8 cellular contexts compared by ENCODE assay signal in the genomic region with DNA sequence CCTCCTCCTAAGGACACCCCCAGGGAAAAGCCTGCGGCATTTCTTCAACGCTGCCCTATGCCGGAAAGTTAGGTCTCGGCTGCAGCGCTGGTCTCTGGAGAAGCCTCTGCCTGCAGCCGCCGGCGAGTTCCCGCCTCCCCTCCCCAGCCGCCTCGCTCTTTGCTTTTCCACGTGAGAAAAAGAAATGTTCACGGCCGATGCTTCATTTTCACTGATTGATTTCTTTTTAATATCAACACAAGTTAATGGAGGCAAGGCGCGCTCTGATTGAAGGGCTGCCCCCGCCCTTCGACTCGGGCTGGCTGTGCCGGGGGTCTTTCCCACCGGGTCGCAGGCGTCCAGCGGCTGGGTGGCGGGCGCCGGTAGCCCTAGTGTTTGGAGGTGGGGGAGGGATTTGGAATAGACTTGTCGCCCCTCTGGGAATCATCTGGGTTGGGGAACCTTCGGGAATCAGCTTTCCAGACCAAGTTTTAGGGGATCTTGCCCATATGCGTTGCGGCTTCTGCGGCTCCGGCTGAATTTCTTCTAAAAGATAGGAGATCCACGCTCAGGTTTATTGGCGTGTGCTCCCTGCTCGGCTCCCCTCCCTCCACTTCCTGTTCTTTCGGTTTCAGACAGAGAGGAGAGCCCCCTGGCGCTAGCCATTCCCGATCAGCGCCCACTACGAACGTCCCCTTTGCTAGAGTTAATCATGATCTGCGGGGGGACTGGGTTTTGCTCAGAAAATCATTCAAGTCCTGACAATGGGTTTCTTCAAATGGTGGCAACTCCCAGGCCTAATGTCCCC. TPM values are rescaled to one million over a fixed set of nuclear protein-coding genes. Genes with fewer than 3 reads are reported as not detected.
DNase-seq lines count a peak whose midpoint lies in the region; ATAC-seq, FAIRE-seq and TF ChIP-seq lines count a peak whose summit lies in the region.

No MANE protein-coding gene starts in this region.

- FAIRE-seq in GM12878 (lab: Jason Lieb, UNC): no peak

- H3K9me3 ChIP-seq in GM12878 (replicated peaks; ENCODE audit: control insufficient read depth, insufficient read depth, low read length) (no peaks in the 10 kb centered on the region), thymus (ENCODE audit: control insufficient read depth) (no peaks in the 10 kb centered on the region)

- WGBS in GM12878 (ENCODE audit: insufficient coverage, insufficient replicate concordance, low lambda C conversion rate, missing lambda C conversion rate): 24% methylated on average over 43 of the region's 43 CpGs
- 2% methylated on average over 43 of the region's 43 CpGs for WGBS in thymus

- no peak for TF ChIP-seq RAD21 in GM12878 (IDR thresholded peaks at IDR 0.05; ENCODE audit: insufficient read depth, low read depth, low read length)

- peak overlapping the region; percentile 57 for H3K4me2 ChIP-seq in GM12878 (ENCODE audit: control insufficient read depth, insufficient read depth)

- no peak overlapping the region for H3K9ac ChIP-seq in GM12878 (ENCODE audit: control insufficient read depth, insufficient read depth, low read length)

- H3K36me3 ChIP-seq in GM12878 (ENCODE audit: control insufficient read depth in 2 of 2, insufficient read depth in 2 of 2, low read length in 1 of 2) (no peaks in the 10 kb centered on the region), thymus (ENCODE audit: control insufficient read depth, insufficient read depth) (no peaks in the 10 kb centered on the region)

- H3K36me3 Mint-ChIP-seq in activated CD4-positive, alpha-beta T cell treated with anti-CD3 and anti-CD28 coated beads, Interleukin-2, amount 10 ng/mL, durations not matched to agents 7 days and 5 days (ENCODE audit: low read depth): no peaks in the 10 kb centered on the region

- SMC1A ChIA-PET in GM12878 (lab: Charles Lee; ENCODE audit: uncharacterized antibody, unreplicated experiment): interaction anchor here (0.7 kb wide), 1 partner anchor 19 kb away, joined by 5 read pairs; no protein-coding TSS in a partner anchor

- H3K27me3 Mint-ChIP-seq in activated CD4-positive, alpha-beta T cell treated with anti-CD3 and anti-CD28 coated beads, Interleukin-2, amount 10 ng/mL, durations not matched to agents 7 days and 5 days: peaks cover 72% of the 10 kb centered on the region

- intact Hi-C loops in GM12878 (cut with micrococcal nuclease; ENCODE audit: unreplicated experiment): no loop called here

- TF ChIP-seq CTCF in GM12878 (IDR thresholded peaks at IDR 0.05 in 2 of 3, conservative IDR thresholded peaks at IDR 0.05 in 1 of 3; ENCODE audit: control insufficient read depth in 2 of 3, extremely low read depth in 1 of 3, insufficient read depth in 1 of 3, low read depth in 3 of 3, low read length in 3 of 3): no peak

- H3K4me3 Mint-ChIP-seq in activated CD4-positive, alpha-beta T cell treated with anti-CD3 and anti-CD28 coated beads, Interleukin-2, amount 10 ng/mL, durations not matched to agents 7 days and 5 days: peak overlapping the region; percentile 74

- no peak overlapping the region for H3K27ac ChIP-seq in GM12878 (ENCODE audit: control insufficient read depth, insufficient read depth)
- H3K27ac ChIP-seq in thymus (ENCODE audit: low read depth): no peak overlapping the region

- peak overlapping the region; percentile 21; the same call in 1 of the 2 replicates for H3K4me3 ChIP-seq in GM12878
- peak overlapping the region; percentile 23 for H3K4me3 ChIP-seq in thymus (ENCODE audit: low read length)

- H3K9me3 Mint-ChIP-seq in activated CD4-positive, alpha-beta T cell treated with anti-CD3 and anti-CD28 coated beads, Interleukin-2, amount 10 ng/mL, durations not matched to agents 7 days and 5 days: no peaks in the 10 kb centered on the region

- POLR2A ChIA-PET in activated CD4-positive, alpha-beta T cell treated with anti-CD3 and anti-CD28 coated beads, Interleukin-2, amount 10 ng/mL, durations not matched to agents 7 days and 5 days (lab: Charles Lee): no interaction called here
- POLR2A ChIA-PET in GM12878 (lab: Charles Lee): no interaction called here

- H3K4me1 Mint-ChIP-seq in activated CD4-positive, alpha-beta T cell treated with anti-CD3 and anti-CD28 coated beads, Interleukin-2, amount 10 ng/mL, durations not matched to agents 7 days and 5 days: peaks cover 41% of the 10 kb centered on the region

- RAD21 ChIA-PET in GM12878 (lab: Charles Lee; ENCODE audit: unreplicated experiment): no interaction called here

- in situ Hi-C loops in GM12878 (cut with MboI): no loop called here

- TF ChIP-seq EP300 in GM12878 (IDR thresholded peaks at IDR 0.05; ENCODE audit: borderline replicate concordance in 1 of 2, control insufficient read depth in 1 of 2, low read depth in 2 of 2, low read length in 2 of 2): no peak

- H3K79me2 ChIP-seq in GM12878 (ENCODE audit: control insufficient read depth, insufficient read depth, low read length): no peaks in the 10 kb centered on the region

- TF ChIP-seq POLR2A in GM12878 (IDR thresholded peaks at IDR 0.05; ENCODE audit: low read depth, low read length): no peak

- DNase-seq in activated CD4-positive, alpha-beta T cell treated with anti-CD3 and anti-CD28 coated beads, Interleukin-2, amount 10 ng/mL, durations not matched to agents 7 days and 5 days: no peak
- DNase-seq in activated CD4-positive, alpha-beta T cell treated with anti-CD3 and anti-CD28 coated beads, Interleukin-2, amount 50 U/mL, for 1 hour: no peak
- no peak for DNase-seq in GM12878 (ENCODE audit: low read depth, low spot score)
- no peak for DNase-seq in left lobe of liver (ENCODE audit: low spot score)
- no peak for DNase-seq in amniotic stem cell (lab: John Stamatoyannopoulos, UW)
- no peak for DNase-seq in UCSD-AML1 (lab: John Stamatoyannopoulos, UW; ENCODE audit: unreplicated experiment)
- DNase-seq in activated CD4-positive, CD25-positive, alpha-beta regulatory T cell (lab: John Stamatoyannopoulos, UW): no peak

- H3K4me1 ChIP-seq in GM12878 (ENCODE audit: control insufficient read depth, insufficient read depth, low read length) (peaks cover 13% of the 10 kb centered on the region), thymus (ENCODE audit: control insufficient read depth, insufficient read depth, low read length) (no peaks in the 10 kb centered on the region)

- H3K27me3 ChIP-seq in GM12878 (replicated peaks in 1 of 2; ENCODE audit: control insufficient read depth in 2 of 2, insufficient read depth in 2 of 2, low read length in 1 of 2) (peaks cover 18 to 19% of the 10 kb centered on the region in 2 experiments), thymus (ENCODE audit: control insufficient read depth, insufficient read depth) (peaks cover 66% of the 10 kb centered on the region)

- BruUV-seq in GM12878 (replicated peaks; lab: Mats Ljungman, UMichigan): no TSS peak

- H4K20me1 ChIP-seq in GM12878 (ENCODE audit: control insufficient read depth, insufficient read depth): no peaks in the 10 kb centered on the region

- H3K27ac Mint-ChIP-seq in activated CD4-positive, alpha-beta T cell treated with anti-CD3 and anti-CD28 coated beads, Interleukin-2, amount 10 ng/mL, durations not matched to agents 7 days and 5 days: no peak overlapping the region

- ATAC-seq in GM12878: no peak
- peak; percentile 25 for ATAC-seq in left lobe of liver

- H2AFZ ChIP-seq in GM12878 (ENCODE audit: control insufficient read depth, low read depth, low read length): no peak overlapping the region

- CTCF ChIA-PET in activated CD4-positive, alpha-beta T cell treated with anti-CD3 and anti-CD28 coated beads, Interleukin-2, amount 10 ng/mL, durations not matched to agents 7 days and 5 days (lab: Charles Lee): no interaction called here
- CTCF ChIA-PET in GM12878 (lab: Yijun Ruan, JAX): no interaction called here

TF ChIP-seq in GM12878, 131 proteins besides CTCF, POLR2A, EP300 and RAD21:
- 0 out of 2 replicates have a peak, but pooled peaks have one; percentile 8 for TF ChIP-seq SPI1 (IDR thresholded peaks at IDR 0.05; ENCODE audit: borderline replicate concordance, insufficient read depth, low read depth, low read length)
- no peak for TF ChIP-seq MXI1 (IDR thresholded peaks at IDR 0.05; ENCODE audit: low read depth, low read length)
- no peak for TF ChIP-seq FOXK2 (IDR thresholded peaks at IDR 0.05)
- TF ChIP-seq EZH2 (IDR thresholded peaks at IDR 0.05; ENCODE audit: borderline replicate concordance, control insufficient read depth, low read depth, low read length): 0 out of 2 replicates have a peak, but pooled peaks have one; percentile 23

RNA-seq across cellular contexts. Expression of a gene that starts 4.1 kb away (rescaled TPM):
- total RNA-seq in activated CD4-positive, alpha-beta T cell treated with anti-CD3 and anti-CD28 coated beads, Interleukin-2, amount 10 ng/mL, durations not matched to agents 7 days and 5 days: 1 to 10 TPM; 7.1 to 8.1 TPM
- total RNA-seq in GM12878 (2013; cell fraction: nucleolus; rRNA removed): 4.2 and 4.6 TPM in 2 replicates
- total RNA-seq in GM12878 (2014; rRNA removed): 0.49 and 0.68 TPM in 2 replicates
- total RNA-seq in GM12878 (2014; rRNA removed; fragmentation: Illumina TruSeq; extraction: Trizol): 0.32 and 0.63 TPM in 2 replicates
- 0.93 and 1.2 TPM in 2 replicates for total RNA-seq in GM12878 (2021)
- 0.51 TPM for polyA plus RNA-seq in GM12878 (2011; ENCODE audit: low read depth)
- 0.16 and 0.39 TPM in 2 replicates for polyA plus RNA-seq in GM12878 (2011; rRNA removed)
- polyA plus RNA-seq in GM12878 (2011; cell fraction: cytosol; rRNA removed): 0.10 and 0.27 TPM in 2 replicates
- polyA plus RNA-seq in GM12878 (2011; cell fraction: nucleus; rRNA removed): 0.25 and 0.37 TPM in 2 replicates
- polyA plus RNA-seq in GM12878 (2012): 0.95 and 1.4 TPM in 2 replicates
- polyA plus RNA-seq in GM12878 (2014; fragmentation: Illumina TruSeq; extraction: Trizol): 0.43 and 0.73 TPM in 2 replicates
- polyA plus RNA-seq in GM12878 (2014; fragmentation: Nextera tagmentation; extraction: Ambion mirVana): under 1 TPM; 0.06 to 0.22 TPM
- 0.22 and 0.44 TPM in 2 replicates for polyA plus RNA-seq in GM12878 (2014; rRNA removed)
- polyA plus RNA-seq in GM12878 (2016; fragmentation: Nextera tagmentation; extraction: Ambion mirVana): under 1 TPM; 0.14 to 0.52 TPM
- 0.37 and 0.57 TPM in 2 replicates for polyA minus RNA-seq in GM12878 (2011; rRNA and poly(A)+ RNA removed)
- not detected in 2 replicates for polyA minus RNA-seq in GM12878 (2011; cell fraction: cytosol; rRNA and poly(A)+ RNA removed)
- 0.12 and 0.38 TPM in 2 replicates for polyA minus RNA-seq in GM12878 (2011; cell fraction: nucleus; rRNA and poly(A)+ RNA removed)
- total RNA-seq in left lobe of liver: 7.7 TPM
- polyA plus RNA-seq in thymus: 6.4 TPM
